Comparison of ENCODE assay signal across 7 cellular contexts in the genomic region with DNA sequence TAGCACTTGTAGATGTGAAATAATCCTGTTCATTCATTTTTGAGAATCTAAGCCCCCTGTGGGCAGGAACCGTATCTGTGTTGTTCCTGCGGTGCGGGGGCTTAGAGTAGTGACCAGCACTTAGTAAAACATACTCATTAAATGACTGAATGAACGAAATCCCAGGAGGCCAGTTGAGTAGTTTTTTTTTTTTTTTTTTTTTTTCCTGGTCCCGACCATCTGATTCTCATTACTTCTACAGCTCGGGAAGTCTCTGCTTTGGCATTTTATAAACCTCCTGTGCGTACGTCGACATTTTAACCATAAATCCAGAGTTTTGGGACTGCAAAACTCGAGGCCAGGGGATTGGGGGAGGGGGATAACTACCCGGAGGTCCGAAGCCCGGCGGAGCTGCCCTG. TPM values are rescaled to one million over a fixed set of nuclear protein-coding genes. Genes with fewer than 3 reads are reported as not detected.
DNase-seq lines count a peak whose midpoint lies in the region.

No MANE protein-coding gene starts in this region.

- H3K4me3 ChIP-seq in adipocyte (ENCODE audit: low read length) (peak overlapping the region; percentile 82), iPS-18a (ENCODE audit: low read length) (peak overlapping the region; percentile 56), subcutaneous abdominal adipose tissue (ENCODE audit: low read depth in 1 of 5, low read length in 5 of 5) (peak overlapping the region; percentile 48 to 79 (median 69))

- H3K9ac ChIP-seq in adipocyte (ENCODE audit: low read length) (peak overlapping the region; percentile 92), iPS-18a (ENCODE audit: low read length) (peak overlapping the region; percentile 46), subcutaneous abdominal adipose tissue (ENCODE audit: low read length in 5 of 5) (peak overlapping the region in 4 of 5 donors; percentile 53 to 84 (median 74))

- no peaks in the 10 kb centered on the region for H3K9me3 ChIP-seq in adipocyte (ENCODE audit: control insufficient read depth, low read length)
- H3K9me3 ChIP-seq in iPS-18a (ENCODE audit: control insufficient read depth, low read depth, low read length) = no peaks in the 10 kb centered on the region
- no peaks in the 10 kb centered on the region for H3K9me3 ChIP-seq in subcutaneous abdominal adipose tissue (ENCODE audit: control insufficient read depth in 5 of 5, low read length in 5 of 5)

- in situ Hi-C loops in KBM-7 (cut with MboI; ENCODE audit: low pct_unique_long_range_greater_than_20kb, low sequenced_read_pairs) = no loop called here

- H3K27me3 ChIP-seq in adipocyte (replicated peaks; ENCODE audit: control insufficient read depth, insufficient read depth, low read length) (no peaks in the 10 kb centered on the region), iPS-18a (ENCODE audit: control insufficient read depth, insufficient read depth, low read length) (peaks cover 8% of the 10 kb centered on the region), subcutaneous abdominal adipose tissue (ENCODE audit: control insufficient read depth in 5 of 5, insufficient read depth in 4 of 5, low read length in 5 of 5) (no peaks in the 10 kb centered on the region)

- H3K27ac ChIP-seq in iPS-18a (ENCODE audit: low read length) (peak overlapping the region; percentile 93), subcutaneous abdominal adipose tissue (ENCODE audit: low read depth, low read length) (peak overlapping the region; percentile 97)

- no peaks in the 10 kb centered on the region for H3K36me3 ChIP-seq in adipocyte (ENCODE audit: control insufficient read depth, insufficient read depth, low read length, severe bottlenecking)
- no peaks in the 10 kb centered on the region for H3K36me3 ChIP-seq in iPS-18a (ENCODE audit: control insufficient read depth, low read depth, low read length)
- H3K36me3 ChIP-seq in subcutaneous abdominal adipose tissue (ENCODE audit: control insufficient read depth in 5 of 5, insufficient read depth in 5 of 5, low read length in 5 of 5) = no peaks in the 10 kb centered on the region

- DNase-seq in HS-5 (ENCODE audit: low read depth) (peak; percentile 53), adipocyte (ENCODE audit: low read depth) (peak; percentile 81), KBM-7 (no peak), cerebellum (ENCODE audit: low spot score) (no peak), NOMO-1 treated with dmso at 0.1 percent for 144 hours (lab: John Stamatoyannopoulos, UW; ENCODE audit: unreplicated experiment) (no peak)

- H3K4me1 ChIP-seq in adipocyte (ENCODE audit: control insufficient read depth, insufficient read depth, low read length) = peaks cover 27% of the 10 kb centered on the region
- peaks cover 41% of the 10 kb centered on the region for H3K4me1 ChIP-seq in iPS-18a (ENCODE audit: control insufficient read depth, low read depth, low read length)
- H3K4me1 ChIP-seq in subcutaneous abdominal adipose tissue (ENCODE audit: control insufficient read depth in 5 of 5, insufficient read depth in 5 of 5, low read length in 5 of 5) = peaks cover 2 to 28% (median 14%) of the 10 kb centered on the region in 5 donors

RNA-seq across cellular contexts. Expression of gene SPRY4, which starts 31.5 kb away (rescaled TPM):
- total RNA-seq in cerebellum = 13.5 TPM

Comparison
In these comparisons a context has a peak if more than half of its experiments do, and no peak if none do; other contexts are left out.
1. DNase-seq: peak in HS-5 (single experiment) and adipocyte (single experiment); none in KBM-7 (single experiment), cerebellum (single experiment) and NOMO-1 treated with dmso at 0.1 percent for 144 hours (single experiment).
2. Peak in every context shown above with its lines, with median percentiles within 50 percentile points of each other: H3K4me3 ChIP-seq and H3K9ac ChIP-seq.